In the genomic region with DNA sequence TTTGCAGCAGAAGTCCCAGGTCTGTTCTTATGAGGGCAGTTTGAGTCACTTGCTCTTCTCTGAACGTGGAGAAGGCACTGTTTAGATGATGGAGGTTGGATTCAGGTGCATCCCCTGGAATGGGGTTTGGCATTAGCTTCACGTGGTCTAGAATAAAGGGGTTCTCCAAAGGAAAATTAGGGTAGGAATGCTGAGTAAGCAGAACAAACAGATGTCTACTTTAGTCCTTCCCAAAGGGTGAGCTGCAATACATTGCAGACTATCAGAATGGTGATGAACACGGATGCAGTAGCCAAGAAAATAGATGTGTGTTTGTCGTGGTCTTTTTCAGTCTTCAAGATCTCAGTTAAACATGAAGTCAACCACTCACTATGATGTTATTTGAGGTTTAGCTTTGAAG, we compare ENCODE assay signal across 21 cellular contexts. TPM values are rescaled to one million over a fixed set of nuclear protein-coding genes. Genes with fewer than 3 reads are reported as not detected.
DNase-seq lines count a peak whose midpoint lies in the region; ATAC-seq, FAIRE-seq and TF ChIP-seq lines count a peak whose summit lies in the region.
"Had no signal": no experiment of that assay in that cellular context is flagged by ENCODE, and none has a peak within 500 bp of the region (broad histone marks: within the 10 kb centered on the region; RNA-seq: fewer than 3 reads in every experiment).

No MANE protein-coding gene starts in this region.

- H3K27ac ChIP-seq in A549 (no peak overlapping the region), IMR-90 (ENCODE audit: insufficient read depth, low read length) (no peak overlapping the region)

- TF ChIP-seq POLR2A in A549 (IDR thresholded peaks at IDR 0.05; ENCODE audit: low read length) (no peak), IMR-90 (IDR thresholded peaks at IDR 0.05; ENCODE audit: low read depth, low read length) (no peak), H54 (IDR thresholded peaks at IDR 0.05; ENCODE audit: low read depth, low read length) (no peak)

- H3K36me3 ChIP-seq in IMR-90 (ENCODE audit: control insufficient read depth, insufficient read depth, low read length): no peaks in the 10 kb centered on the region

- no TSS peak for BruUV-seq in IMR-90 (replicated peaks; lab: Mats Ljungman, UMichigan)

- no peak overlapping the region for H2AFZ ChIP-seq in IMR-90 (replicated peaks; ENCODE audit: low read length, poor library complexity)

- H3K4ac ChIP-seq in IMR-90 (ENCODE audit: low read depth, low read length): no peak overlapping the region

- no peak overlapping the region for H3K9ac ChIP-seq in IMR-90 (ENCODE audit: low read depth, low read length)

- H3K9me3 Mint-ChIP-seq in activated CD8-positive, alpha-beta T cell treated with anti-CD3 and anti-CD28 coated beads for 36 hours: peaks cover 2% of the 10 kb centered on the region

- DNase-seq in A549 (ENCODE audit: low read depth in 1 of 2, low spot score in 1 of 2) (no peak), IMR-90 (no peak), cerebellar cortex (ENCODE audit: low spot score) (peak; percentile 51), NCI-H526 treated with DMSO at 0.1 percent for 48 hours (lab: John Stamatoyannopoulos, UW) (no peak), H54 (ENCODE audit: insufficient read length, low spot score) (no peak)
- DNase-seq in activated CD8-positive, alpha-beta T cell treated with anti-CD3 and anti-CD28 coated beads for 36 hours: no peak
- DNase-seq: 8988T; C1 segment of cervical spinal cord; Calu3; CD4-positive, alpha-beta memory T cell; COR-L47; DMS53; DMS79 treated with DMSO at 0.1 percent for 48 hours; GF-D8; GOT3; H9 had no signal

- H3K4me2 ChIP-seq in A549 (no peak overlapping the region), IMR-90 (ENCODE audit: low read depth, low read length) (no peak overlapping the region)

- no peaks in the 10 kb centered on the region for H4K20me1 ChIP-seq in IMR-90 (ENCODE audit: insufficient read depth, low read length)

- in situ Hi-C loops in IMR-90 (cut with MboI; ENCODE audit: low sequenced_read_pairs): no loop called here

- peaks cover 40% of the 10 kb centered on the region for H3K27me3 Mint-ChIP-seq in activated CD8-positive, alpha-beta T cell treated with anti-CD3 and anti-CD28 coated beads for 36 hours

- H4K91ac ChIP-seq in IMR-90 (ENCODE audit: insufficient read depth, low read depth, low read length): no peak overlapping the region

- no peaks in the 10 kb centered on the region for H3K36me3 Mint-ChIP-seq in activated CD8-positive, alpha-beta T cell treated with anti-CD3 and anti-CD28 coated beads for 36 hours (ENCODE audit: low read depth)
- H3K36me3 Mint-ChIP-seq: CD4-positive, alpha-beta memory T cell had no signal

- POLR2A ChIA-PET in A549 (lab: Yijun Ruan, JAX) (no interaction called here), IMR-90 (lab: Charles Lee; ENCODE audit: unreplicated experiment) (no interaction called here)
- POLR2A ChIA-PET in activated CD8-positive, alpha-beta T cell treated with anti-CD3 and anti-CD28 coated beads for 36 hours (lab: Charles Lee): no interaction called here

- dilution Hi-C loops in IMR-90 (cut with HindIII; ENCODE audit: low sequenced_read_pairs, unreplicated experiment): no loop called here

- H3K9me3 ChIP-seq in A549 (no peaks in the 10 kb centered on the region), IMR-90 (ENCODE audit: control insufficient read depth, insufficient read depth, low read length) (no peaks in the 10 kb centered on the region)

- H3K4me3 Mint-ChIP-seq in activated CD8-positive, alpha-beta T cell treated with anti-CD3 and anti-CD28 coated beads for 36 hours: no peak overlapping the region

- H3K4me1 ChIP-seq in A549: 0 out of 3 replicates have a peak, but pooled peaks cover 3% of the 10 kb centered on the region
- H3K4me1 ChIP-seq in IMR-90 (ENCODE audit: control insufficient read depth, insufficient read depth, low read length): no peaks in the 10 kb centered on the region

- TF ChIP-seq RAD21 in A549 (conservative IDR thresholded peaks at IDR 0.05 in 1 of 2, IDR thresholded peaks at IDR 0.05 in 1 of 2): no peak
- no peak for TF ChIP-seq RAD21 in IMR-90 (IDR thresholded peaks at IDR 0.05; ENCODE audit: low read length)

- intact Hi-C loops in IMR-90 (cut with micrococcal nuclease): no loop called here
- intact Hi-C loops in activated CD8-positive, alpha-beta T cell treated with anti-CD3 and anti-CD28 coated beads for 36 hours (cut with micrococcal nuclease): no loop called here

- no peaks in the 10 kb centered on the region for H3K9me1 ChIP-seq in IMR-90 (ENCODE audit: insufficient read depth, low read length)

- H3K27me3 ChIP-seq in IMR-90 (ENCODE audit: control insufficient read depth, insufficient read depth, low read length): peaks cover 27% of the 10 kb centered on the region

- CTCF ChIA-PET in A549 (lab: Yijun Ruan, JAX): no interaction called here
- CTCF ChIA-PET in IMR-90 (lab: Yijun Ruan, JAX): no interaction called here
- CTCF ChIA-PET in activated CD8-positive, alpha-beta T cell treated with anti-CD3 and anti-CD28 coated beads for 36 hours (lab: Charles Lee): no interaction called here

- no peak overlapping the region for H3K18ac ChIP-seq in IMR-90 (ENCODE audit: low read depth, low read length)

- TF ChIP-seq CTCF in A549 (IDR thresholded peaks at IDR 0.05): no peak
- no peak for TF ChIP-seq CTCF in IMR-90 (conservative IDR thresholded peaks at IDR 0.05; ENCODE audit: low read depth, low read length)
- TF ChIP-seq CTCF in activated CD8-positive, alpha-beta T cell treated with anti-CD3 and anti-CD28 coated beads for 36 hours (IDR thresholded peaks at IDR 0.05): no peak

- no peak overlapping the region for H3K23ac ChIP-seq in IMR-90 (ENCODE audit: low read depth, low read length)

- H2BK5ac ChIP-seq in IMR-90 (ENCODE audit: low read depth, low read length, poor library complexity, severe bottlenecking): no peak overlapping the region

- H3K4me1 Mint-ChIP-seq in activated CD8-positive, alpha-beta T cell treated with anti-CD3 and anti-CD28 coated beads for 36 hours (ENCODE audit: low read depth): peaks cover 10% of the 10 kb centered on the region

- FAIRE-seq in A549 (lab: Jason Lieb, UNC): no peak
- no peak for FAIRE-seq in H54 (lab: Jason Lieb, UNC)
- FAIRE-seq: GM12891, GM18507 had no signal

- no peak overlapping the region for H2BK20ac ChIP-seq in IMR-90 (ENCODE audit: low read depth, low read length)

- under 1% methylated on average over 4 of the region's 4 CpGs for WGBS in A549 (ENCODE audit: missing lambda C conversion rate)
- no CpG with 5 or more reads among the region's 4 CpGs for WGBS in IMR-90 (ENCODE audit: extremely low coverage in 2 of 2, insufficient read length in 1 of 2), 2 experiments

- no peak overlapping the region for H2AK9ac ChIP-seq in IMR-90 (replicated peaks; ENCODE audit: low read depth, low read length, poor library complexity)

- H2BK15ac ChIP-seq in IMR-90 (ENCODE audit: low read depth, low read length): no peak overlapping the region

- no peak overlapping the region for H3K56ac ChIP-seq in IMR-90 (ENCODE audit: extremely low read depth, insufficient read depth, low read length)

- no peak overlapping the region for H2AK5ac ChIP-seq in IMR-90 (ENCODE audit: low read depth, low read length)

- H3K4me3 ChIP-seq in A549: no peak overlapping the region
- H3K4me3 ChIP-seq in IMR-90 (ENCODE audit: insufficient read depth, low read depth, low read length): no peak overlapping the region

- no peak overlapping the region for H4K8ac ChIP-seq in IMR-90 (ENCODE audit: low read depth in 2 of 2, low read length in 2 of 2)

- no peak overlapping the region for H2BK120ac ChIP-seq in IMR-90 (ENCODE audit: low read depth, low read length)

- no peaks in the 10 kb centered on the region for H3K79me1 ChIP-seq in IMR-90 (ENCODE audit: low read depth in 1 of 2, low read length in 2 of 2)

- H3K14ac ChIP-seq in IMR-90 (replicated peaks; ENCODE audit: low read depth, low read length): no peak overlapping the region

- TF ChIP-seq EP300 in A549 (IDR thresholded peaks at IDR 0.05): no peak

- H4K5ac ChIP-seq in IMR-90 (ENCODE audit: low read depth, low read length): no peak overlapping the region

- no peak for ATAC-seq in A549
- no peak for ATAC-seq in IMR-90 (ENCODE audit: low read depth)
- ATAC-seq in activated CD8-positive, alpha-beta T cell treated with anti-CD3 and anti-CD28 coated beads for 36 hours: no peak
- ATAC-seq: HCT116 had no signal

- H3K27ac Mint-ChIP-seq in activated CD8-positive, alpha-beta T cell treated with anti-CD3 and anti-CD28 coated beads for 36 hours: no peak overlapping the region
- H3K27ac Mint-ChIP-seq: CD4-positive, alpha-beta memory T cell; H9 had no signal

TF ChIP-seq in A549, 52 proteins besides CTCF, POLR2A, EP300 and RAD21:
- no peak for TF ChIP-seq RARB (CRISPR knock-in tag; IDR thresholded peaks at IDR 0.05)
- TF ChIP-seq MAFK (IDR thresholded peaks at IDR 0.05; ENCODE audit: partially characterized antibody): peak; percentile 92

TF ChIP-seq in IMR-90, 13 proteins besides CTCF, POLR2A, EP300 and RAD21:
- no peak for TF ChIP-seq FOS (IDR thresholded peaks at IDR 0.05; ENCODE audit: low read depth, low read length)
- TF ChIP-seq RFX5 (IDR thresholded peaks at IDR 0.05; ENCODE audit: low read depth, low read length): no peak
- TF ChIP-seq MAFK (IDR thresholded peaks at IDR 0.05; ENCODE audit: low read depth, low read length): peak; percentile 92
- no peak for TF ChIP-seq CEBPB (IDR thresholded peaks at IDR 0.05; ENCODE audit: low read depth, low read length)

RNA-seq across cellular contexts. Expression of a gene that starts 3.3 kb away (rescaled TPM):
- not detected in 2 replicates for polyA plus RNA-seq in A549 (2011; rRNA removed)
- 0.04 TPM in 1 of 2 replicates, not detected in the other for polyA plus RNA-seq in A549 (2012; cell fraction: cytosol; rRNA removed)
- polyA plus RNA-seq in A549 (2012; cell fraction: nucleus; rRNA removed): not detected in 2 replicates
- 0.04 to 0.20 TPM (median 0.05 TPM) in 3 replicates for polyA plus RNA-seq in A549 (2017; fragmentation: RNase III; extraction: RNeasy Plus Mini Kit Qiagen cat#74134 plus additional on column Dnase treatment)
- polyA minus RNA-seq in A549 (2011; rRNA and poly(A)+ RNA removed): not detected in 2 replicates
- total RNA-seq in IMR-90 (2012; rRNA removed): not detected in 2 replicates
- polyA plus RNA-seq in IMR-90 (2012; rRNA removed): not detected in 2 replicates
- polyA plus RNA-seq in IMR-90 (2012; cell fraction: cytosol; rRNA removed): not detected in 2 replicates
- not detected in 2 replicates for polyA plus RNA-seq in IMR-90 (2012; cell fraction: nucleus; rRNA removed; ENCODE audit: low replicate concordance)
- not detected for total RNA-seq in activated CD8-positive, alpha-beta T cell treated with anti-CD3 and anti-CD28 coated beads for 36 hours
- total RNA-seq: A673; Calu3; CD4-positive, alpha-beta memory T cell had no signal
- polyA plus RNA-seq: BJ; CD4-positive, alpha-beta memory T cell had no signal
